ENCODE assay signal across 14 cellular contexts in the genomic region with DNA sequence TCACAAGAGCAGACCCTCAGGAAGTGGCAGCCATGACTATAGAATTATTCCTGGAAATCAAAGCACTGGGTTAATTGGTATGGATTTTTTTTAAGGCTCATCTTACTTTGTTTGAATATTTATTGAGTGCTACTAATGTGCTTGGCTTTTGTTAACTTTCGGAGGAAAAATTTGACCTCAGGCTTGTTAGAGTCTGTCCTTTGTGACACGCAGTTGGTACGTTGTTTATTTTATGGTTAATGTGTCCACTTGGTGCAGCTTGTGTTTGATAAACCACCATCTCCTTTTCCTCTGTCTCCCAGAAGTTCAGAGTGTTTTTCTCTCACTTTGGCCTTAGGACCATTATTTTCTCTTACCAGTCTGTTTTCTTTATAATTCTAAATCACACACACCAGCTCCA.
A peak's percentile ranks its signal among the peaks of the same experiment; 100 is the strongest.
DNase-seq lines count a peak whose midpoint lies in the region; ATAC-seq, FAIRE-seq and TF ChIP-seq lines count a peak whose summit lies in the region.
"Had no signal": no experiment of that assay in that cellular context is flagged by ENCODE, and none has a peak within 500 bp of the region (broad histone marks: within the 10 kb centered on the region; RNA-seq: fewer than 3 reads in every experiment).

No MANE protein-coding gene starts in this region.

- no peaks in the 10 kb centered on the region for H3K9me3 Mint-ChIP-seq in CD4-positive, alpha-beta T cell
- H3K9me3 Mint-ChIP-seq: CD8-positive, alpha-beta memory T cell had no signal

- peak overlapping the region; percentile 63 for H3K4me2 ChIP-seq in HepG2 (ENCODE audit: low read depth, low read length)

- TF ChIP-seq POLR2A in HepG2 (IDR thresholded peaks at IDR 0.05; ENCODE audit: insufficient read depth in 1 of 2, low read depth in 2 of 2, low read length in 2 of 2), result no peak

- DNase-seq in NCI-H146 (lab: John Stamatoyannopoulos, UW) (peak; percentile 75), NCI-H748 (lab: John Stamatoyannopoulos, UW; ENCODE audit: unreplicated experiment) (peak; percentile 84), HepG2 (ENCODE audit: low spot score) (no peak), GDM1 (lab: John Stamatoyannopoulos, UW) (no peak), small intestine (no peak)
- DNase-seq in CD4-positive, alpha-beta T cell, result no peak
- DNase-seq: Caco-2; CD8-positive, alpha-beta memory T cell; DMS53; HCEC 1CT; HFFc6 had no signal

- POLR2A ChIA-PET in HepG2 (lab: Yijun Ruan, JAX), result no interaction called here
- POLR2A ChIA-PET in CD4-positive, alpha-beta T cell (lab: Charles Lee), result interaction anchor here (0.6 kb wide), 1 partner anchor 228 kb away, joined by 3 read pairs; no protein-coding TSS in a partner anchor

- no peak for TF ChIP-seq CTCF in HepG2 (CRISPR knock-in tag; IDR thresholded peaks at IDR 0.05)
- no peak for TF ChIP-seq CTCF in CD4-positive, alpha-beta T cell (IDR thresholded peaks at IDR 0.05)

- no peak overlapping the region for H3K4me3 Mint-ChIP-seq in CD4-positive, alpha-beta T cell
- H3K4me3 Mint-ChIP-seq: CD14-positive monocyte; CD8-positive, alpha-beta memory T cell; HFFc6 had no signal

- WGBS in HepG2 (ENCODE audit: low lambda C conversion rate), result 1% methylated on average over 3 of the region's 3 CpGs
- WGBS in small intestine, 3 donors, result 48 to 78% (median 67%) methylated on average over 3 of the region's 3 CpGs

- H3K36me3 ChIP-seq in HepG2 (replicated peaks in 1 of 2; ENCODE audit: control insufficient read depth in 1 of 2, insufficient read depth in 2 of 2, low read length in 2 of 2), result no peaks in the 10 kb centered on the region
- H3K36me3 ChIP-seq in small intestine (ENCODE audit: control insufficient read depth in 2 of 2, insufficient read depth in 2 of 2, low read length in 2 of 2), result no peaks in the 10 kb centered on the region

- H4K20me1 ChIP-seq in HepG2 (ENCODE audit: insufficient read depth, low read length), result no peaks in the 10 kb centered on the region

- ATAC-seq in HepG2 (no peak; the same call in 2 of the 3 replicates), HG02678 (IDR thresholded peaks at IDR 0.05; ENCODE audit: unreplicated experiment) (no peak)
- ATAC-seq in CD4-positive, alpha-beta T cell (ENCODE audit: poor library complexity), result no peak

- in situ Hi-C loops in HepG2 (cut with HindIII; ENCODE audit: extremely low pct_ligation_motif_present, low pct_unique_long_range_greater_than_20kb), result no loop called here

- no peaks in the 10 kb centered on the region for H3K79me2 ChIP-seq in HepG2 (ENCODE audit: insufficient read depth, low read length)

- BruUV-seq in HepG2 (replicated peaks; lab: Mats Ljungman, UMichigan), result no TSS peak

- H3K27me3 Mint-ChIP-seq in CD4-positive, alpha-beta T cell, result no peaks in the 10 kb centered on the region

- no peak overlapping the region for H2AFZ ChIP-seq in HepG2 (ENCODE audit: low read length)

- H3K4me3 ChIP-seq in HepG2 (replicated peaks in 1 of 3; ENCODE audit: insufficient read depth in 1 of 3, low read depth in 2 of 3, low read length in 3 of 3), result no peak overlapping the region
- no peak overlapping the region for H3K4me3 ChIP-seq in small intestine (ENCODE audit: low read depth in 1 of 2, low read length in 2 of 2)

- H3K9ac ChIP-seq in HepG2 (ENCODE audit: insufficient read depth, low read depth, low read length), result no peak overlapping the region

- no peak for TF ChIP-seq RAD21 in HepG2 (CRISPR knock-in tag; IDR thresholded peaks at IDR 0.05)

- peaks cover 7% of the 10 kb centered on the region for H3K4me1 Mint-ChIP-seq in CD4-positive, alpha-beta T cell (ENCODE audit: low read depth)
- H3K4me1 Mint-ChIP-seq: CD14-positive monocyte had no signal

- no peak overlapping the region for H3K27ac Mint-ChIP-seq in CD4-positive, alpha-beta T cell
- H3K27ac Mint-ChIP-seq: CD14-positive monocyte; CD8-positive, alpha-beta memory T cell; HFFc6 had no signal

- H3K4me1 ChIP-seq in HepG2 (ENCODE audit: insufficient read depth, low read length) (peaks cover 20% of the 10 kb centered on the region), small intestine (ENCODE audit: control insufficient read depth in 2 of 2, insufficient read depth in 1 of 2, low read depth in 1 of 2, low read length in 1 of 2) (no peaks in the 10 kb centered on the region)
- H3K4me1 ChIP-seq: Caco-2 had no signal

- TF ChIP-seq EP300 in HepG2 (IDR thresholded peaks at IDR 0.05; ENCODE audit: low read depth in 2 of 2, low read length in 2 of 2), result no peak
- no peak for TF ChIP-seq EP300 in HepG2 (CRISPR knock-in tag; IDR thresholded peaks at IDR 0.05; ENCODE audit: borderline replicate concordance)

- H3K27me3 ChIP-seq in HepG2 (ENCODE audit: control insufficient read depth in 1 of 2, insufficient read depth in 2 of 2, low read length in 2 of 2), result no peaks in the 10 kb centered on the region
- H3K27me3 ChIP-seq in CD4-positive, alpha-beta T cell (ENCODE audit: control insufficient read depth, insufficient read depth, low read length), result no peaks in the 10 kb centered on the region
- no peaks in the 10 kb centered on the region for H3K27me3 ChIP-seq in small intestine (ENCODE audit: control insufficient read depth in 2 of 2, insufficient read depth in 2 of 2, low read length in 2 of 2)

- H3K36me3 Mint-ChIP-seq in CD4-positive, alpha-beta T cell (ENCODE audit: low read depth), result no peaks in the 10 kb centered on the region
- H3K36me3 Mint-ChIP-seq: CD14-positive monocyte; CD8-positive, alpha-beta memory T cell had no signal

- CTCF ChIA-PET in HepG2 (lab: Yijun Ruan, JAX; ENCODE audit: low intra/inter-chr PET ratio, low total read pairs), result no interaction called here
- CTCF ChIA-PET in CD4-positive, alpha-beta T cell (lab: Charles Lee), result no interaction called here

- FAIRE-seq in HepG2 (lab: Jason Lieb, UNC), result no peak
- no peak for FAIRE-seq in small intestine (lab: Jason Lieb, UNC)
- FAIRE-seq: HTR-8/SVneo had no signal

- intact Hi-C loops in HepG2 (cut with micrococcal nuclease; ENCODE audit: unreplicated experiment), result no loop called here
- intact Hi-C loops in CD4-positive, alpha-beta T cell (cut with DNase I, micrococcal nuclease), result no loop called here

- no peaks in the 10 kb centered on the region for H3K9me3 ChIP-seq in HepG2 (ENCODE audit: low read length)
- no peaks in the 10 kb centered on the region for H3K9me3 ChIP-seq in CD4-positive, alpha-beta T cell (ENCODE audit: control insufficient read depth, low read length)
- no peaks in the 10 kb centered on the region for H3K9me3 ChIP-seq in small intestine (ENCODE audit: control insufficient read depth, low read depth)
- H3K9me3 ChIP-seq: Caco-2 had no signal

- H3K27ac ChIP-seq in HepG2 (ENCODE audit: extremely low read length, insufficient read depth, low read length) (no peak overlapping the region), small intestine (ENCODE audit: low read depth in 1 of 2, low read length in 1 of 2) (no peak overlapping the region)
- no peak overlapping the region for H3K27ac ChIP-seq in CD4-positive, alpha-beta T cell (ENCODE audit: low read depth, low read length)

TF ChIP-seq in HepG2, 621 proteins besides CTCF, POLR2A, EP300 and RAD21:
- 0 out of 2 replicates have a peak, but pooled peaks have one; percentile 32 for TF ChIP-seq NR2F6 (IDR thresholded peaks at IDR 0.05)
- TF ChIP-seq NR2F6 (CRISPR knock-in tag; IDR thresholded peaks at IDR 0.05), result no peak
- TF ChIP-seq SSRP1 (CRISPR knock-in tag; IDR thresholded peaks at IDR 0.05), result no peak
- no peak for TF ChIP-seq RXRB (CRISPR knock-in tag; IDR thresholded peaks at IDR 0.05; ENCODE audit: borderline replicate concordance)
- peak; percentile 45; the same call in 1 of the 2 replicates for TF ChIP-seq BCL6 (CRISPR knock-in tag; IDR thresholded peaks at IDR 0.05)
- TF ChIP-seq NR2F2 (IDR thresholded peaks at IDR 0.05; ENCODE audit: borderline replicate concordance, low read depth), result peak; percentile 64; the same call in 1 of the 2 replicates
- peak; percentile 88 for TF ChIP-seq ZNF205 (CRISPR knock-in tag; IDR thresholded peaks at IDR 0.05)
TF ChIP-seq in HepG2: peak in this region for 4.

Comparison
In these comparisons a context has a peak if more than half of its experiments do, and no peak if none do; other contexts are left out.
1. DNase-seq: peak in NCI-H146 (single experiment) and NCI-H748 (single experiment); none in HepG2 (single experiment), CD4-positive, alpha-beta T cell (0 of 10), GDM1 (single experiment) and small intestine (single experiment).